Comparison of ENCODE assay signal across 14 cellular contexts in genomic region chr3:185318136-185318535, GRCh38. TPM values are rescaled to one million over a fixed set of nuclear protein-coding genes. Genes with fewer than 3 reads are reported as not detected.
A peak's percentile ranks its signal among the peaks of the same experiment; 100 is the strongest.
DNase-seq lines count a peak whose midpoint lies in the region; ATAC-seq, FAIRE-seq and TF ChIP-seq lines count a peak whose summit lies in the region.
"Had no signal": no experiment of that assay in that cellular context is flagged by ENCODE, and none has a peak within 500 bp of the region (broad histone marks: within the 10 kb centered on the region; RNA-seq: fewer than 3 reads in every experiment).

No MANE protein-coding gene starts in this region.

- BruUV-seq in MCF 10A (replicated peaks; lab: Mats Ljungman, UMichigan) (no TSS peak), K562 (replicated peaks; lab: Mats Ljungman, UMichigan) (no TSS peak)

- no peaks in the 10 kb centered on the region for H3K36me3 Mint-ChIP-seq in MCF 10A (ENCODE audit: insufficient read depth, unreplicated experiment)

- no peaks in the 10 kb centered on the region for H3K27me3 ChIP-seq in breast epithelium
- no peaks in the 10 kb centered on the region for H3K27me3 ChIP-seq in K562 (ENCODE audit: control insufficient read depth in 2 of 2, insufficient read depth in 2 of 2, low read length in 2 of 2)
- H3K27me3 ChIP-seq: suprapubic skin had no signal

- CTCF ChIA-PET in MCF 10A (lab: Yijun Ruan, JAX) (interaction anchor here (1.3 to 3.3 kb wide), 2 partner anchors 10 to 15 kb away, joined by 3 to 13 read pairs; no protein-coding TSS in a partner anchor), K562 (lab: Yijun Ruan, JAX; ENCODE audit: low intra/inter-chr PET ratio) (no interaction called here)

- intact Hi-C loops in MCF 10A (cut with micrococcal nuclease) (no loop called here), breast epithelium (cut with DNase I; ENCODE audit: low total_unique reads) (no loop called here), K562 (cut with micrococcal nuclease) (no loop called here)

- FAIRE-seq in K562 (lab: Jason Lieb, UNC), result peak; percentile 6
- FAIRE-seq in D721Med (lab: Jason Lieb, UNC), result no peak

- no peak for TF ChIP-seq CTCF in MCF 10A (IDR thresholded peaks at IDR 0.05; ENCODE audit: unreplicated experiment)
- no peak for TF ChIP-seq CTCF in breast epithelium (IDR thresholded peaks at IDR 0.05)
- TF ChIP-seq CTCF in K562 (IDR thresholded peaks at IDR 0.05 in 2 of 3, conservative IDR thresholded peaks at IDR 0.05 in 1 of 3; ENCODE audit: insufficient read depth in 2 of 3, low read depth in 1 of 3, low read length in 3 of 3), result no peak
- no peak for TF ChIP-seq CTCF in D721Med (IDR thresholded peaks at IDR 0.05; ENCODE audit: insufficient read depth, missing control alignments)

- H3K4me1 ChIP-seq in breast epithelium (no peaks in the 10 kb centered on the region), K562 (replicated peaks in 1 of 2; ENCODE audit: control insufficient read depth in 2 of 2, insufficient read depth in 2 of 2, low read length in 2 of 2) (no peaks in the 10 kb centered on the region; a peak in 1 of 5 replicates)
- H3K4me1 ChIP-seq: suprapubic skin had no signal

- no peak overlapping the region for H3K4me2 ChIP-seq in K562 (ENCODE audit: insufficient read depth, low read length)

- H3K27ac ChIP-seq in breast epithelium, result no peak overlapping the region
- H3K27ac ChIP-seq in K562 (ENCODE audit: extremely low read depth, low read depth, low read length), result no peak overlapping the region
- H3K27ac ChIP-seq: suprapubic skin had no signal

- in situ Hi-C loops in K562 (cut with MboI), result no loop called here

- no peak overlapping the region for H3K4me3 ChIP-seq in breast epithelium
- H3K4me3 ChIP-seq in K562, result no peak overlapping the region
- H3K4me3 ChIP-seq: suprapubic skin had no signal

- POLR2A ChIA-PET in MCF 10A (lab: Yijun Ruan, JAX), result interaction anchor here (0.8 kb wide), 1 partner anchor 39 kb away, joined by 4 read pairs; no protein-coding TSS in a partner anchor
- POLR2A ChIA-PET in K562 (lab: Yijun Ruan, JAX), result no interaction called here

- H3K4me3 Mint-ChIP-seq in MCF 10A (ENCODE audit: unreplicated experiment), result no peak overlapping the region
- H3K4me3 Mint-ChIP-seq: activated B cell treated with CpG ODN at 0.5 μM for 24 hours; activated T-cell treated with anti-CD3 and anti-CD28 coated beads, Interleukin-2, amount 50 U/mL, for 4 hours had no signal

- H4K20me1 ChIP-seq in K562 (replicated peaks; ENCODE audit: control insufficient read depth, insufficient read depth, low read length), result no peaks in the 10 kb centered on the region

- H3K27ac Mint-ChIP-seq in MCF 10A (ENCODE audit: low read depth, unreplicated experiment), result peak overlapping the region; percentile 96
- H3K27ac Mint-ChIP-seq: activated B cell treated with CpG ODN at 0.5 μM for 24 hours had no signal

- no peak for TF ChIP-seq EP300 in K562 (IDR thresholded peaks at IDR 0.05; ENCODE audit: low read length)

- no peaks in the 10 kb centered on the region for H3K9me3 ChIP-seq in breast epithelium
- H3K9me3 ChIP-seq in K562 (replicated peaks; ENCODE audit: control insufficient read depth, insufficient read depth, low read depth, low read length), result no peaks in the 10 kb centered on the region
- H3K9me3 ChIP-seq: suprapubic skin had no signal

- H2AFZ ChIP-seq in K562 (ENCODE audit: low read depth, low read length), result peak overlapping the region; percentile 83

- H3K36me3 ChIP-seq in breast epithelium (no peaks in the 10 kb centered on the region), K562 (ENCODE audit: control insufficient read depth, insufficient read depth, low read length) (no peaks in the 10 kb centered on the region)
- H3K36me3 ChIP-seq: suprapubic skin had no signal

- no peaks in the 10 kb centered on the region for H3K9me1 ChIP-seq in K562 (ENCODE audit: control insufficient read depth, insufficient read depth, low read length)

- WGBS in K562 (ENCODE audit: insufficient coverage, low coverage, missing lambda C conversion rate), result 28% methylated on average over 1 of the region's 1 CpG

- H3K27me3 Mint-ChIP-seq in MCF 10A (ENCODE audit: insufficient read depth, unreplicated experiment), result no peaks in the 10 kb centered on the region

- TF ChIP-seq RAD21 in K562 (CRISPR knock-in tag; conservative IDR thresholded peaks at IDR 0.05 in 1 of 2, IDR thresholded peaks at IDR 0.05 in 1 of 2), result no peak

- DNase-seq in MCF 10A (ENCODE audit: unreplicated experiment) (peak; percentile 9), breast epithelium (ENCODE audit: low spot score in 2 of 2) (no peak), K562 (ENCODE audit: extremely low read depth in 1 of 4, low spot score in 3 of 4) (no peak), kidney glomerular epithelial cell (lab: John Stamatoyannopoulos, UW) (peak; percentile 85), NCI-H2171 treated with DMSO at 0.1 percent for 48 hours (lab: John Stamatoyannopoulos, UW) (no peak), D721Med (ENCODE audit: insufficient read length, low spot score) (no peak), NOMO-1 (lab: John Stamatoyannopoulos, UW; ENCODE audit: unreplicated experiment in 2 of 2) (no peak)
- DNase-seq: activated B cell treated with CpG ODN at 0.5 μM for 24 hours; activated T-cell treated with anti-CD3 and anti-CD28 coated beads, Interleukin-2, amount 50 U/mL, for 4 hours; central memory CD4-positive, alpha-beta T cell; Kasumi-1; SHP77 treated with DMSO at 0.1 percent for 48 hours had no signal

- peaks cover 23% of the 10 kb centered on the region for H3K4me1 Mint-ChIP-seq in MCF 10A (ENCODE audit: insufficient read depth, unreplicated experiment)
- H3K4me1 Mint-ChIP-seq: activated B cell treated with CpG ODN at 0.5 μM for 24 hours had no signal

- no peak overlapping the region for H3K9ac ChIP-seq in K562 (ENCODE audit: insufficient read depth in 1 of 2, low read depth in 2 of 2, low read length in 2 of 2)

- H3K79me2 ChIP-seq in K562 (ENCODE audit: control insufficient read depth, insufficient read depth, low read length), result no peaks in the 10 kb centered on the region

- no peak for TF ChIP-seq POLR2A in breast epithelium (IDR thresholded peaks at IDR 0.05)
- TF ChIP-seq POLR2A in K562 (conservative IDR thresholded peaks at IDR 0.05), result no peak

- ATAC-seq in K562 (peak; percentile 62; the same call in 2 of the 3 replicates), GM21423 (IDR thresholded peaks at IDR 0.05; ENCODE audit: unreplicated experiment) (no peak)
- ATAC-seq: activated T-cell treated with anti-CD3 and anti-CD28 coated beads, Interleukin-2, amount 50 U/mL, for 4 hours had no signal

- H3K9me3 Mint-ChIP-seq in MCF 10A (ENCODE audit: unreplicated experiment), result no peaks in the 10 kb centered on the region
- H3K9me3 Mint-ChIP-seq: activated B cell treated with CpG ODN at 0.5 μM for 24 hours; activated T-cell treated with anti-CD3 and anti-CD28 coated beads, Interleukin-2, amount 50 U/mL, for 4 hours had no signal

TF ChIP-seq in K562, 482 proteins besides CTCF, POLR2A, EP300 and RAD21:
- TF ChIP-seq FOXA3 (CRISPR knock-in tag; conservative IDR thresholded peaks at IDR 0.05 in 1 of 2, IDR thresholded peaks at IDR 0.05 in 1 of 2) (0 out of 4 replicates have a peak, but pooled peaks of 1 of the 2 experiments have one; percentile 31), ZNF224 (CRISPR knock-in tag; IDR thresholded peaks at IDR 0.05) (no peak)
- TF ChIP-seq, protein P1, sequence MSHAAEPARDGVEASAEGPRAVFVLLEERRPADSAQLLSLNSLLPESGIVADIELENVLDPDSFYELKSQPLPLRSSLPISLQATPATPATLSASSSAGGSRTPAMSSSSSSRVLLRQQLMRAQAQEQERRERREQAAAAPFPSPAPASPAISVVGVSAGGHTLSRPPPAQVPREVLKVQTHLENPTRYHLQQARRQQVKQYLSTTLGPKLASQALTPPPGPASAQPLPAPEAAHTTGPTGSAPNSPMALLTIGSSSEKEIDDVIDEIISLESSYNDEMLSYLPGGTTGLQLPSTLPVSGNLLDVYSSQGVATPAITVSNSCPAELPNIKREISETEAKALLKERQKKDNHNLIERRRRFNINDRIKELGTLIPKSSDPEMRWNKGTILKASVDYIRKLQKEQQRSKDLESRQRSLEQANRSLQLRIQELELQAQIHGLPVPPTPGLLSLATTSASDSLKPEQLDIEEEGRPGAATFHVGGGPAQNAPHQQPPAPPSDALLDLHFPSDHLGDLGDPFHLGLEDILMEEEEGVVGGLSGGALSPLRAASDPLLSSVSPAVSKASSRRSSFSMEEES (CRISPR knock-in tag; IDR thresholded peaks at IDR 0.05), result no peak

RNA-seq across cellular contexts. Expression of gene MAP3K13, which starts 44.8 kb away (rescaled TPM):
- total RNA-seq in MCF 10A (2022) (15.8 and 23.7 TPM in 2 replicates), breast epithelium (10 to 100 TPM in 2 of 3 donors, 1 to 10 TPM in 1; 9.1 to 34.7 (median 23.9) TPM), K562 (2014; rRNA removed) (not detected in 2 replicates), K562 (2014; rRNA removed; fragmentation: Illumina TruSeq; extraction: Trizol) (0.03 and 0.15 TPM in 2 replicates), K562 (2015; rRNA removed; fragmentation: Illumina TruSeq; extraction: Trizol) (0.04 TPM in 1 of 2 replicates, not detected in the other), K562 (2021) (0.20 and 0.98 TPM in 2 replicates)
- total RNA-seq in K562 (2011; cell fraction: chromatin; rRNA removed; ENCODE audit: low replicate concordance), result 1.4 and 2.4 TPM in 2 replicates
- 0.33 and 0.53 TPM in 2 replicates for total RNA-seq in K562 (2011; cell fraction: nucleolus; rRNA removed)
- total RNA-seq in K562 (2011; cell fraction: nucleoplasm; rRNA removed), result 0.44 and 0.92 TPM in 2 replicates
- polyA plus RNA-seq in K562 (2011; rRNA removed) (0.14 and 0.32 TPM in 2 replicates), K562 (2014; fragmentation: Illumina TruSeq; extraction: Trizol) (0.13 TPM in 1 of 2 replicates, not detected in the other), K562 (2014; fragmentation: Nextera tagmentation; extraction: Ambion mirVana) (under 1 TPM; 0.13 to 0.20 TPM), K562 (2014; rRNA removed) (not detected in 2 replicates)
- 0.06 and 0.40 TPM in 2 replicates for polyA plus RNA-seq in K562 (2011; cell fraction: cytosol; rRNA removed)
- polyA plus RNA-seq in K562 (2011; cell fraction: nucleus; rRNA removed), result 0.09 and 0.48 TPM in 2 replicates
- polyA plus RNA-seq in K562 (2012), result 0.25 and 0.69 TPM in 2 replicates
- polyA minus RNA-seq in K562 (2011; rRNA and poly(A)+ RNA removed), result 5.0 and 5.3 TPM in 2 replicates
- 0.91 and 1.3 TPM in 2 replicates for polyA minus RNA-seq in K562 (2011; cell fraction: cytosol; rRNA and poly(A)+ RNA removed)
- polyA minus RNA-seq in K562 (2011; cell fraction: nucleus; rRNA and poly(A)+ RNA removed), result 0.67 and 0.78 TPM in 2 replicates

Comparison
In these comparisons a context has a peak if more than half of its experiments do, and no peak if none do; other contexts are left out.
1. DNase-seq: peak in MCF 10A (single experiment) and kidney glomerular epithelial cell (single experiment); none in breast epithelium (0 of 2), K562 (0 of 4), NCI-H2171 treated with DMSO at 0.1 percent for 48 hours (single experiment), D721Med (single experiment) and NOMO-1 (0 of 2).